ENCODE assay signal across 21 cellular contexts in genomic region chr11:71588319-71588718, GRCh38. TPM values are rescaled to one million over a fixed set of nuclear protein-coding genes. Genes with fewer than 3 reads are reported as not detected.
"Had no signal": no experiment of that assay in that cellular context is flagged by ENCODE, and none has a peak within 500 bp of the region (broad histone marks: within the 10 kb centered on the region; RNA-seq: fewer than 3 reads in every experiment).

No MANE protein-coding gene starts in this region.

RNA-seq across cellular contexts. Expression of gene KRTAP5-11, which starts 5.6 kb away (rescaled TPM):
- total RNA-seq: cardiac septum, dermis blood vessel endothelial cell, esophagus mucosa, fibroblast of lung, gastrocnemius medialis, heart right ventricle, left cardiac atrium, left ventricle myocardium superior, lung, mesenteric fat pad, mucosa of descending colon, myocyte, natural killer cell, omental fat pad, psoas muscle, right lobe of liver, spleen, thoracic aorta, transverse colon, urinary bladder had no signal
- polyA plus RNA-seq: fibroblast of lung, heart right ventricle, keratinocyte, lung, psoas muscle, spleen, urinary bladder had no signal

RNA-seq across cellular contexts. Expression of gene KRTAP5-10, which starts 23.0 kb away (rescaled TPM):
- total RNA-seq: cardiac septum, dermis blood vessel endothelial cell, fibroblast of lung, gastrocnemius medialis, heart right ventricle, left cardiac atrium, left ventricle myocardium superior, lung, mesenteric fat pad, myocyte, natural killer cell, omental fat pad, psoas muscle, thoracic aorta, urinary bladder had no signal
- polyA plus RNA-seq: fibroblast of lung, heart right ventricle, keratinocyte, psoas muscle had no signal

RNA-seq across cellular contexts. Expression of gene KRTAP5-9, which starts 40.1 kb away (rescaled TPM):
- total RNA-seq: cardiac septum, dermis blood vessel endothelial cell, fibroblast of lung, gastrocnemius medialis, heart right ventricle, left cardiac atrium, left ventricle myocardium superior, mesenteric fat pad, psoas muscle, thoracic aorta, urinary bladder had no signal
- polyA plus RNA-seq: fibroblast of lung, heart right ventricle had no signal

RNA-seq across cellular contexts. Expression of gene KRTAP5-8, which starts 50.5 kb away (rescaled TPM):
- total RNA-seq: cardiac septum, dermis blood vessel endothelial cell, fibroblast of lung, heart right ventricle, left cardiac atrium, left ventricle myocardium superior, mesenteric fat pad, myocyte, natural killer cell, omental fat pad, psoas muscle, urinary bladder had no signal
- polyA plus RNA-seq: fibroblast of lung, heart right ventricle, keratinocyte, psoas muscle had no signal
